ENCODE assay signal across 15 cellular contexts in genomic region chr14:57732886-57733285, GRCh38.
DNase-seq lines count a peak whose midpoint lies in the region; ATAC-seq lines count a peak whose summit lies in the region.
"Had no signal": no experiment of that assay in that cellular context is flagged by ENCODE, and none has a peak within 500 bp of the region (broad histone marks: within the 10 kb centered on the region; RNA-seq: fewer than 3 reads in every experiment).

No MANE protein-coding gene starts in this region.

- H3K27ac ChIP-seq in substantia nigra (ENCODE audit: low read depth, low read length, poor library complexity, severe bottlenecking): no peak overlapping the region
- H3K27ac ChIP-seq: adrenal gland, C4-2B had no signal

- DNase-seq in ELR (ENCODE audit: low read depth) (peak; percentile 16), NCI-H2171 (lab: John Stamatoyannopoulos, UW) (peak; percentile 68), dermis microvascular lymphatic vessel endothelial cell (ENCODE audit: low read depth in 2 of 2) (peak; percentile 6 to 68), non-pigmented ciliary epithelial cell (ENCODE audit: low read depth) (peak; percentile 34), A172 (ENCODE audit: low spot score) (no peak), substantia nigra (lab: John Stamatoyannopoulos, UW) (no peak), NCI-H345 (lab: John Stamatoyannopoulos, UW) (no peak)
- DNase-seq: adrenal gland; natural killer cell; retina; stimulated activated naive CD4-positive, alpha-beta T cell treated with Interleukin-2 at 50 U/mL for 16 hours had no signal

- ATAC-seq in GM21515 (IDR thresholded peaks at IDR 0.05; ENCODE audit: unreplicated experiment): no peak
- ATAC-seq: activated CD4-positive, CD25-positive, alpha-beta regulatory T cell treated with anti-CD3 and anti-CD28 coated beads, Interleukin-2, amount 50 U/mL, for 24 hours; left colon; natural killer cell had no signal

Comparison
In these comparisons a context has a peak if more than half of its experiments do, and no peak if none do; other contexts are left out.
1. DNase-seq: peak in ELR (single experiment), NCI-H2171 (single experiment), dermis microvascular lymphatic vessel endothelial cell (2 of 2) and non-pigmented ciliary epithelial cell (single experiment); none in A172 (single experiment), substantia nigra (0 of 49) and NCI-H345 (single experiment).